13 cellular contexts compared by ENCODE assay signal in the genomic region with DNA sequence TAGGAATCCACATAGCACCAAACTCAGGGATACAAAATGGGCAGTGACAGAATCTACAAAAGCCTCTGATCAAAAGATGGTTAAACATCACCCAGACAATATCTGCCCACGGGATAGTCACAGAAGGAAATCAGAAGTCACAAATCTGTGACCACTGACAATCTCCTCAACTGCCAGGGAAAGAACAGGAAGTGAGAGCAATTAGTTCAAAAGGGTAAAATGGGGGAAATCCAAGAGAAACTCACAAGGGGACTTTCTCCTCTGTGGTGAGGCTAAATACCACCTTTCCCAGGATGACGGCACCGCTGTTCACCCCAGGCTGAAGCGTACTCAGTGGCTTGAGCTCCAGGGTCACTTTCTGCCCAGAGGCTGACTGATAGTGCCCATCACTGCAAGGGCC. TPM values are rescaled to one million over a fixed set of nuclear protein-coding genes. Genes with fewer than 3 reads are reported as not detected.
A peak's percentile ranks its signal among the peaks of the same experiment; 100 is the strongest.
DNase-seq lines count a peak whose midpoint lies in the region; ATAC-seq and TF ChIP-seq lines count a peak whose summit lies in the region.
"Had no signal": no experiment of that assay in that cellular context is flagged by ENCODE, and none has a peak within 500 bp of the region (broad histone marks: within the 10 kb centered on the region; RNA-seq: fewer than 3 reads in every experiment).

No MANE protein-coding gene starts in this region.

- TF ChIP-seq POLR2A in right lobe of liver (IDR thresholded peaks at IDR 0.05) (no peak), tibial nerve (IDR thresholded peaks at IDR 0.05) (no peak)

- H3K36me3 ChIP-seq in right lobe of liver (peaks cover 0 to 97% (median 38%) of the 10 kb centered on the region in 4 donors), tibial nerve (peaks cover 8 to 98% (median 10%) of the 10 kb centered on the region in 3 donors)

- H3K27me3 Mint-ChIP-seq in activated T-helper 17 cell treated with anti-CD3 and anti-CD28 coated beads, Interleukin-2, amount 50 U/mL, for 72 hours: no peaks in the 10 kb centered on the region

- H3K27ac Mint-ChIP-seq in activated T-helper 17 cell treated with anti-CD3 and anti-CD28 coated beads, Interleukin-2, amount 50 U/mL, for 72 hours: no peak overlapping the region

- no peaks in the 10 kb centered on the region for H3K9me3 ChIP-seq in right lobe of liver
- no peaks in the 10 kb centered on the region for H3K9me3 ChIP-seq in tibial nerve
- H3K9me3 ChIP-seq: stomach had no signal

- H3K4me1 Mint-ChIP-seq in activated T-helper 17 cell treated with anti-CD3 and anti-CD28 coated beads, Interleukin-2, amount 50 U/mL, for 72 hours: peaks cover 5% of the 10 kb centered on the region

- H3K4me3 Mint-ChIP-seq in activated T-helper 17 cell treated with anti-CD3 and anti-CD28 coated beads, Interleukin-2, amount 50 U/mL, for 72 hours: no peak overlapping the region

- ATAC-seq in GM18508 (IDR thresholded peaks at IDR 0.05; ENCODE audit: insufficient read depth, unreplicated experiment): peak; percentile 94
- peak; percentile 85 for ATAC-seq in GM21390 (IDR thresholded peaks at IDR 0.05; ENCODE audit: unreplicated experiment)
- peak; percentile 81 for ATAC-seq in HG03097 (IDR thresholded peaks at IDR 0.05; ENCODE audit: low FRiP score, unreplicated experiment)
- peak; percentile 77 for ATAC-seq in activated T-helper 17 cell treated with anti-CD3 and anti-CD28 coated beads, Interleukin-2, amount 50 U/mL, for 72 hours (replicated peaks)
- no peak for ATAC-seq in right lobe of liver

- no peak overlapping the region for H3K27ac ChIP-seq in right lobe of liver
- no peak overlapping the region for H3K27ac ChIP-seq in tibial nerve
- H3K27ac ChIP-seq: stomach had no signal

- H3K27me3 ChIP-seq in right lobe of liver: no peaks in the 10 kb centered on the region
- H3K27me3 ChIP-seq in tibial nerve: no peaks in the 10 kb centered on the region
- H3K27me3 ChIP-seq: stomach had no signal

- H3K4me1 ChIP-seq in right lobe of liver (no peaks in the 10 kb centered on the region), tibial nerve (no peaks in the 10 kb centered on the region)
- H3K4me1 ChIP-seq: stomach had no signal

- H3K36me3 Mint-ChIP-seq in activated T-helper 17 cell treated with anti-CD3 and anti-CD28 coated beads, Interleukin-2, amount 50 U/mL, for 72 hours (ENCODE audit: low read depth): peaks cover 91% of the 10 kb centered on the region

- no peak for TF ChIP-seq EP300 in tibial nerve (IDR thresholded peaks at IDR 0.05)

- WGBS in right lobe of liver (ENCODE audit: insufficient coverage, low coverage, low lambda C conversion rate, missing lambda C conversion rate): 50% methylated on average over 1 of the region's 4 CpGs
- 73 to 79% methylated on average over 4 of the region's 4 CpGs for WGBS in tibial nerve, 2 donors

- H3K4me3 ChIP-seq in right lobe of liver (no peak overlapping the region), tibial nerve (no peak overlapping the region)
- H3K4me3 ChIP-seq: stomach had no signal

- TF ChIP-seq CTCF in right lobe of liver (IDR thresholded peaks at IDR 0.05): no peak
- TF ChIP-seq CTCF in tibial nerve (IDR thresholded peaks at IDR 0.05): no peak

- no peaks in the 10 kb centered on the region for H3K9me3 Mint-ChIP-seq in activated T-helper 17 cell treated with anti-CD3 and anti-CD28 coated beads, Interleukin-2, amount 50 U/mL, for 72 hours

- intact Hi-C loops in right lobe of liver (cut with DNase I): no loop called here

- no peak for DNase-seq in right lobe of liver
- no peak for DNase-seq in GDM1 (lab: John Stamatoyannopoulos, UW)
- DNase-seq in stimulated activated CD4-positive, alpha-beta T cell treated with anti-CD3 and anti-CD28 coated beads, Interleukin-2, amount 100 ng/mL, for 24 hours: no peak
- DNase-seq in tibial nerve (ENCODE audit: low spot score in 2 of 2): no peak
- DNase-seq: H7, Right ventricle myocardium superior, stomach had no signal

RNA-seq across cellular contexts. Expression of a gene that starts 10.7 kb away (rescaled TPM):
- total RNA-seq in activated T-helper 17 cell treated with anti-CD3 and anti-CD28 coated beads, Interleukin-2, amount 50 U/mL, for 72 hours: 10 to 100 TPM in 1 of 2 donors, 1 to 10 TPM in 1; 6.9 to 18.0 TPM
- total RNA-seq in right lobe of liver (1 to 10 TPM; 3.1 to 5.1 (median 4.2) TPM), tibial nerve (10 to 100 TPM in 3 of 4 donors, 1 to 10 TPM in 1; 8.1 to 12.8 (median 10.7) TPM)

RNA-seq across cellular contexts. Expression of a gene that starts 38.0 kb away (rescaled TPM):
- total RNA-seq in activated T-helper 17 cell treated with anti-CD3 and anti-CD28 coated beads, Interleukin-2, amount 50 U/mL, for 72 hours: 10 to 100 TPM; 53.5 to 93.4 TPM
- 10 to 100 TPM; 15.7 to 55.5 (median 24.9) TPM for total RNA-seq in right lobe of liver
- total RNA-seq in tibial nerve: 10 to 100 TPM; 46.5 to 68.4 (median 49.9) TPM

RNA-seq across cellular contexts. Expression of a gene that starts 48.4 kb away (rescaled TPM):
- 10 to 100 TPM; 35.2 to 65.3 TPM for total RNA-seq in activated T-helper 17 cell treated with anti-CD3 and anti-CD28 coated beads, Interleukin-2, amount 50 U/mL, for 72 hours
- total RNA-seq in right lobe of liver: 10 to 100 TPM in 2 of 6 experiments, 1 to 10 TPM in 4; 5.5 to 10.4 (median 9.1) TPM
- total RNA-seq in tibial nerve: 10 to 100 TPM; 12.2 to 17.7 (median 15.6) TPM

RNA-seq across cellular contexts. Expression of a gene that starts 56.0 kb away (rescaled TPM):
- total RNA-seq in activated T-helper 17 cell treated with anti-CD3 and anti-CD28 coated beads, Interleukin-2, amount 50 U/mL, for 72 hours: not detected
- not detected for total RNA-seq in right lobe of liver
- not detected for total RNA-seq in tibial nerve
- total RNA-seq: frontal cortex, H7, mucosa of gallbladder, Right ventricle myocardium superior, stomach had no signal

Comparison
In these comparisons a context has a peak if more than half of its experiments do, and no peak if none do; other contexts are left out.
1. ATAC-seq: peak in GM18508 (single experiment), GM21390 (single experiment), HG03097 (single experiment) and activated T-helper 17 cell treated with anti-CD3 and anti-CD28 coated beads, Interleukin-2, amount 50 U/mL, for 72 hours (single experiment); none in right lobe of liver (0 of 4).